ENCODE assay signal across 7 cellular contexts in the genomic region with DNA sequence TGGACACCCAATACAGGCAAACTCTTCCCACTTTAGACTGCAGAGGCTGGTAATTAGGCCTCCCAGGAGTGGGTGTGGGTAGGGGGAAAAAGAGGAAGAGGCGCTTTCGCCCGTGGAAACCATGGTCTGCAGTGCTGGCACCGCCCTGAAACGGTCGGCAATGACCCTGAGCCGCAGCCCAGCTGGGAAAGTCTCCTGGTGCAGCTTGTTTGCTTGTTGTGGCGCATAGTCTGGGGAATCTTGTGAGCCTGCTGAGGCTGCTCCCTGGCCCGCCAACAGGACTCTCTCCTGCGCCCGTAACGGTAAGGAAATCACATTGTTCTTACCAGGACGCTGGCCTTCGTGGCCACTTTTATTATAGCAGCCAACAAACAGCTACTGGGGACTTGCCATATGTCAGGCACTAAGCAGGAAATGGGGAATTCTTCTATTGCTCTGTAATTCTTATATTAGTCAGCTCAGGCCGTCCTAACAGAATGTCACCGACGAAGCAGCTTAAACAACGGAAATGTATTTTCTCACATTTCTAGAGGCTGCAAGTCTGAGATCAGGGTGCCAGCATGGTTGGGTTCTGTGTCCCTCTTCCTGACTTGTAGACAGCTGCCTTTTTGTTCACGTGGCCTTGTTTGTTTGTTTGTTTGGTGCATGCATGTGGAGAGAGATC. TPM values are rescaled to one million over a fixed set of nuclear protein-coding genes. Genes with fewer than 3 reads are reported as not detected.
DNase-seq lines count a peak whose midpoint lies in the region; ATAC-seq and TF ChIP-seq lines count a peak whose summit lies in the region.

No MANE protein-coding gene starts in this region.

- peak; percentile 71 for ATAC-seq in GM19043 (IDR thresholded peaks at IDR 0.05; ENCODE audit: low read depth, unreplicated experiment)
- ATAC-seq in HG03196 (IDR thresholded peaks at IDR 0.05; ENCODE audit: unreplicated experiment) = peak; percentile 63

- H3K4me3 ChIP-seq in skeletal muscle tissue (ENCODE audit: low read length in 3 of 3) = peak overlapping the region in 1 of 3 donors; percentile 42

- H3K4me3 Mint-ChIP-seq in progenitor cell of endocrine pancreas (ENCODE audit: low read depth) = no peak overlapping the region

- peaks cover 10% of the 10 kb centered on the region for H3K27me3 Mint-ChIP-seq in progenitor cell of endocrine pancreas

- H3K36me3 ChIP-seq in skeletal muscle tissue (ENCODE audit: control insufficient read depth in 3 of 3, insufficient read depth in 3 of 3, low read length in 3 of 3) = no peaks in the 10 kb centered on the region

- peak overlapping the region in 1 of 3 donors; percentile 33 for H3K9ac ChIP-seq in skeletal muscle tissue (ENCODE audit: low read depth in 1 of 3, low read length in 3 of 3)

- H3K9me3 ChIP-seq in skeletal muscle tissue (ENCODE audit: control insufficient read depth in 3 of 3, low read length in 3 of 3) = no peaks in the 10 kb centered on the region

- H3K9me3 Mint-ChIP-seq in progenitor cell of endocrine pancreas (ENCODE audit: low read depth) = no peaks in the 10 kb centered on the region

- peaks cover 11 to 19% (median 15%) of the 10 kb centered on the region in 3 donors for H3K4me1 ChIP-seq in skeletal muscle tissue (ENCODE audit: control insufficient read depth in 3 of 3, insufficient read depth in 3 of 3, low read length in 3 of 3)

- no peaks in the 10 kb centered on the region for H3K27me3 ChIP-seq in skeletal muscle tissue (ENCODE audit: control insufficient read depth in 3 of 3, insufficient read depth in 3 of 3, low read length in 3 of 3)

- H3K27ac ChIP-seq in skeletal muscle tissue (ENCODE audit: low read depth, low read length) = peak overlapping the region; percentile 28

- DNase-seq in ecto neural progenitor cell (ENCODE audit: low spot score) = peak; percentile 39
- no peak for DNase-seq in Ammon's horn (ENCODE audit: low spot score)
- no peak for DNase-seq in progenitor cell of endocrine pancreas (ENCODE audit: low spot score, unreplicated experiment)
- DNase-seq in stimulated activated CD4-positive, alpha-beta T cell treated with anti-CD3 and anti-CD28 coated beads, Interleukin-1b, Interleukin-23, amount 100 ng/mL, for 48 hours = no peak

- no peaks in the 10 kb centered on the region for H3K4me1 Mint-ChIP-seq in progenitor cell of endocrine pancreas (ENCODE audit: low read depth)

- TF ChIP-seq CTCF in progenitor cell of endocrine pancreas (IDR thresholded peaks at IDR 0.05; ENCODE audit: unreplicated experiment) = no peak

- no peaks in the 10 kb centered on the region for H3K36me3 Mint-ChIP-seq in progenitor cell of endocrine pancreas (ENCODE audit: insufficient read depth)

- H3K27ac Mint-ChIP-seq in progenitor cell of endocrine pancreas = no peak overlapping the region

RNA-seq across cellular contexts. Expression of a gene that starts 52.5 kb away (rescaled TPM):
- total RNA-seq in skeletal muscle tissue (4.7 TPM), progenitor cell of endocrine pancreas (6.7 and 6.9 TPM in 2 replicates)
